In the genomic region with DNA sequence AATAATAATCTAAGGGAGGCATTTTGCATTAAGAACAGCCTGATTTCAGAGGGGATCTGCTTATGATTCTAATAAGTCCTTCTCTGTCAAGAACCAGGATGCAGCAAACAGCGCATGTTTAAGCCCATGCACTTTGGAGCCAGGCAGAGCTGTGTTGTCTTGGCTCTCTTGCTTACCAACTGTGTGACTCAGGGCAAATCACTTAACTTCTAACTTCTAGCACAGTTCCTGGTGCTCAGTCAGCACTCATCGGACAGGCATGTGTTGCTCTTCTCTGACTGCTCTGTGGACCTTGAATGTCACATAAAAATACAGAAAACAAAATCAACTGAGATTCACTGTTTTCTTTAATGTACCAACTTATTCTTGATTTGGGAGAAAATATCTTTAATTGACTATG, we compare ENCODE assay signal across 12 cellular contexts. TPM values are rescaled to one million over a fixed set of nuclear protein-coding genes. Genes with fewer than 3 reads are reported as not detected.
DNase-seq lines count a peak whose midpoint lies in the region; ATAC-seq, FAIRE-seq and TF ChIP-seq lines count a peak whose summit lies in the region.
"Had no signal": no experiment of that assay in that cellular context is flagged by ENCODE, and none has a peak within 500 bp of the region (broad histone marks: within the 10 kb centered on the region; RNA-seq: fewer than 3 reads in every experiment).

No MANE protein-coding gene starts in this region.

- DNase-seq in MG63 (peak; percentile 81), endothelial cell of umbilical vein (ENCODE audit: low read depth, low spot score) (peak; percentile 29), kidney tubule cell (ENCODE audit: low spot score) (peak; percentile 88), stromal cell of bone marrow (ENCODE audit: low read depth) (peak; percentile 75), NOMO-1 treated with DMSO at 0.1 percent for 48 hours (lab: John Stamatoyannopoulos, UW; ENCODE audit: unreplicated experiment) (no peak), activated gamma-delta T cell (lab: John Stamatoyannopoulos, UW) (no peak)
- DNase-seq: effector memory CD4-positive, alpha-beta T cell; lower lobe of right lung; NCI-H1694; stimulated activated naive CD8-positive, alpha-beta T cell treated with anti-CD3 and anti-CD28 coated beads, Interleukin-15, Interleukin-2, amounts not matched to agents 100 U/mL and 50 U/mL, for 24 hours had no signal

- H3K9me1 ChIP-seq in endothelial cell of umbilical vein (replicated peaks; ENCODE audit: control insufficient read depth, extremely low read depth, insufficient read depth, low read length), result no peaks in the 10 kb centered on the region

- no peaks in the 10 kb centered on the region for H3K36me3 ChIP-seq in MG63
- H3K36me3 ChIP-seq in endothelial cell of umbilical vein (ENCODE audit: control insufficient read depth in 2 of 2, extremely low read depth in 1 of 2, insufficient read depth in 2 of 2, low read length in 2 of 2), result no peaks in the 10 kb centered on the region
- H3K36me3 ChIP-seq: lower lobe of right lung had no signal

- H2AFZ ChIP-seq in endothelial cell of umbilical vein (ENCODE audit: low read depth, low read length), result no peak overlapping the region

- no peak for TF ChIP-seq POLR2A in endothelial cell of umbilical vein (IDR thresholded peaks at IDR 0.05; ENCODE audit: low read depth, low read length)

- POLR2A ChIA-PET in endothelial cell of umbilical vein (lab: Charles Lee), result no interaction called here

- no peak for TF ChIP-seq CTCF in endothelial cell of umbilical vein (IDR thresholded peaks at IDR 0.05; ENCODE audit: extremely low read depth in 1 of 2, insufficient read depth in 1 of 2, low read depth in 1 of 2, low read length in 2 of 2)

- H3K27me3 ChIP-seq in MG63 (no peaks in the 10 kb centered on the region), endothelial cell of umbilical vein (ENCODE audit: control insufficient read depth in 2 of 2, insufficient read depth in 2 of 2, low read length in 2 of 2) (no peaks in the 10 kb centered on the region)

- no peak overlapping the region for H3K27ac ChIP-seq in endothelial cell of umbilical vein (ENCODE audit: insufficient read depth, low read depth, low read length)
- H3K27ac ChIP-seq: lower lobe of right lung had no signal

- H3K79me2 ChIP-seq in endothelial cell of umbilical vein (ENCODE audit: control insufficient read depth, insufficient read depth, low read length), result no peaks in the 10 kb centered on the region

- H3K4me2 ChIP-seq in endothelial cell of umbilical vein (ENCODE audit: insufficient read depth, low read length), result peak overlapping the region; percentile 16

- H4K20me1 ChIP-seq in endothelial cell of umbilical vein (replicated peaks; ENCODE audit: control insufficient read depth, extremely low read depth, insufficient read depth, low read length), result no peaks in the 10 kb centered on the region

- no TSS peak for BruUV-seq in endothelial cell of umbilical vein (replicated peaks; lab: Mats Ljungman, UMichigan)

- no peak overlapping the region for H3K4me3 ChIP-seq in MG63
- H3K4me3 ChIP-seq in endothelial cell of umbilical vein (replicated peaks in 1 of 3; ENCODE audit: insufficient read depth in 1 of 3, low read depth in 1 of 3, low read length in 3 of 3), result no peak overlapping the region
- H3K4me3 ChIP-seq: lower lobe of right lung had no signal

- ATAC-seq in GM18873 (IDR thresholded peaks at IDR 0.05; ENCODE audit: low FRiP score, unreplicated experiment), result no peak
- no peak for ATAC-seq in HG02610 (IDR thresholded peaks at IDR 0.05; ENCODE audit: unreplicated experiment)
- ATAC-seq: lower lobe of right lung; stimulated activated naive CD8-positive, alpha-beta T cell treated with anti-CD3 and anti-CD28 coated beads, Interleukin-15, Interleukin-2, amounts not matched to agents 100 U/mL and 50 U/mL, for 24 hours had no signal

- H3K9ac ChIP-seq in endothelial cell of umbilical vein (replicated peaks; ENCODE audit: extremely low read depth, insufficient read depth, low read length), result no peak overlapping the region

- CTCF ChIA-PET in endothelial cell of umbilical vein (lab: Charles Lee), result interaction anchor here (0.9 to 2.0 kb wide), 3 partner anchors 58 to 129 kb away, joined by 3 to 8 read pairs (median 5); no protein-coding TSS in a partner anchor

- dilution Hi-C loops in endothelial cell of umbilical vein (cut with MboI; ENCODE audit: extremely low pct_ligation_motif_present, low sequenced_read_pairs), result no loop called here

- peaks cover 35% of the 10 kb centered on the region for H3K4me1 ChIP-seq in endothelial cell of umbilical vein (ENCODE audit: control insufficient read depth, extremely low read depth, insufficient read depth, low read length)

- intact Hi-C loops in endothelial cell of umbilical vein (cut with micrococcal nuclease), result loop anchor here (5.0 kb wide), 2 partner anchors 39 to 126 kb away; no protein-coding TSS in a partner anchor

- H3K9me3 ChIP-seq in MG63 (no peaks in the 10 kb centered on the region), endothelial cell of umbilical vein (replicated peaks; ENCODE audit: control insufficient read depth, insufficient read depth, low read length) (no peaks in the 10 kb centered on the region)
- H3K9me3 ChIP-seq: lower lobe of right lung had no signal

- FAIRE-seq in endothelial cell of umbilical vein (lab: Jason Lieb, UNC), result peak; percentile 15

TF ChIP-seq in endothelial cell of umbilical vein, 7 proteins besides CTCF, POLR2A, EP300 and RAD21:
- TF ChIP-seq, protein P1, sequence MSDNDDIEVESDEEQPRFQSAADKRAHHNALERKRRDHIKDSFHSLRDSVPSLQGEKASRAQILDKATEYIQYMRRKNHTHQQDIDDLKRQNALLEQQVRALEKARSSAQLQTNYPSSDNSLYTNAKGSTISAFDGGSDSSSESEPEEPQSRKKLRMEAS (IDR thresholded peaks at IDR 0.05; ENCODE audit: insufficient read depth, insufficient read length), result no peak
- no peak for TF ChIP-seq MYC (IDR thresholded peaks at IDR 0.05; ENCODE audit: low read depth, low read length)
- TF ChIP-seq JUN (IDR thresholded peaks at IDR 0.05; ENCODE audit: borderline replicate concordance, insufficient read depth, insufficient read length, low read depth), result no peak

RNA-seq across cellular contexts. Expression of a gene that starts 56.4 kb away (rescaled TPM):
- total RNA-seq in MG63 (2014; rRNA removed; shearing (Covaris generic); ENCODE audit: low replicate concordance), result 129 and 169 TPM in 2 replicates
- total RNA-seq in endothelial cell of umbilical vein, result 317 and 392 TPM in 2 replicates
- polyA plus RNA-seq in endothelial cell of umbilical vein, result 162 and 174 TPM in 2 replicates
- 196 and 210 TPM in 2 replicates for polyA plus RNA-seq in endothelial cell of umbilical vein (2011; cell fraction: cytosol; rRNA removed)
- polyA plus RNA-seq in endothelial cell of umbilical vein (2011; cell fraction: nucleus; rRNA removed), result 144 and 160 TPM in 2 replicates
- 171 and 208 TPM in 2 replicates for polyA plus RNA-seq in endothelial cell of umbilical vein (2012)
- 236 and 255 TPM in 2 replicates for polyA minus RNA-seq in endothelial cell of umbilical vein
- polyA minus RNA-seq in endothelial cell of umbilical vein (2011; cell fraction: cytosol; rRNA and poly(A)+ RNA removed), result not detected
- 119 and 129 TPM in 2 replicates for polyA minus RNA-seq in endothelial cell of umbilical vein (2011; cell fraction: nucleus; rRNA and poly(A)+ RNA removed)

Comparison
In these comparisons a context has a peak if more than half of its experiments do, and no peak if none do; other contexts are left out.
1. DNase-seq: peak in MG63 (single experiment), endothelial cell of umbilical vein (single experiment), kidney tubule cell (single experiment) and stromal cell of bone marrow (single experiment); none in NOMO-1 treated with DMSO at 0.1 percent for 48 hours (single experiment) and activated gamma-delta T cell (single experiment).